In the genomic region with DNA sequence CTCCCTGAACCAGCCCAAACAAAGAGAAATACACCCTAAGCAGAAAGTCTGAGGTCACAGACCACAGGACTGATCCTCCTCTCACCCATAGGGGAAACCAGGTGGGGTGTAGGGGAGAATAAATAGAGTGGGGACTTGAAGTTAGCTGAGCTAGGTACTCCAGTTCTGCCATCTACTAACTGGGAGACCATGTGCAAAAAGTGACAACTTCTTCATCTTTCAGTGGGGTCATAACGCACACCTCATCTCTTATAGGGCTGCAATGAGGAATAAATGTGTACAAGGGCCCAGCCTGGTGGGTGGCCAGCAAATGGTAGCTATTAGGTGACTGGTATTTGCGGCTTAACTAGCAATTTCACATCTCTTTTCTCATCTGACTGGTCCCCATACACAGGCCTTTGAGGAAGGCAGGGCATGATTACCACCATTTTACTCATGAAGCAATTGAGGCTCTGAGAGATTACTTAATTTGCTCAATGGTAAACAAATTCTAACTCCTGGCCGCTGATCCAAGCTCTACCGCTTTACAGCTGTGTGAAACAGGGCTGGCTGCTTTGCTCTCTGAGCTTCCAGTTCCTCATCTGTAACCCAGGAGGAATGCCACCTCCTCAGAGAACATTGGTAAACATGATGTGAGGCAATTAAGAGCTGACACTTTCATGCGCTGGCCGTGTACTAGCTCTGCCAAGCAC, we compare ENCODE assay signal across 9 cellular contexts. TPM values are rescaled to one million over a fixed set of nuclear protein-coding genes. Genes with fewer than 3 reads are reported as not detected.
DNase-seq lines count a peak whose midpoint lies in the region; ATAC-seq and TF ChIP-seq lines count a peak whose summit lies in the region.
"Had no signal": no experiment of that assay in that cellular context is flagged by ENCODE, and none has a peak within 500 bp of the region (broad histone marks: within the 10 kb centered on the region; RNA-seq: fewer than 3 reads in every experiment).

No MANE protein-coding gene starts in this region.

- TF ChIP-seq CTCF in left lung (IDR thresholded peaks at IDR 0.05) = no peak

- H3K9me3 ChIP-seq in left lung (no peaks in the 10 kb centered on the region), aorta (ENCODE audit: control insufficient read depth, low read length) (no peaks in the 10 kb centered on the region)

- H3K27me3 ChIP-seq in left lung = no peaks in the 10 kb centered on the region
- H3K27me3 ChIP-seq in aorta (ENCODE audit: control insufficient read depth in 1 of 2, insufficient read depth in 2 of 2, low read length in 1 of 2) = no peaks in the 10 kb centered on the region

- 33 to 41% methylated on average over 6 of the region's 6 CpGs for WGBS in aorta, 2 donors

- intact Hi-C loops in left lung (cut with DNase I) = no loop called here
- intact Hi-C loops in aorta (cut with DNase I) = no loop called here

- H3K27ac Mint-ChIP-seq in activated naive CD4-positive, alpha-beta T cell treated with anti-CD3 and anti-CD28 coated beads, Interleukin-2, amount 50 U/mL, for 72 hours = peak overlapping the region; percentile 45 to 86

- H3K36me3 ChIP-seq in left lung (no peaks in the 10 kb centered on the region), aorta (ENCODE audit: control insufficient read depth in 1 of 2, insufficient read depth in 2 of 2, low read length in 1 of 2) (no peaks in the 10 kb centered on the region)

- H3K9me3 Mint-ChIP-seq in activated naive CD4-positive, alpha-beta T cell treated with anti-CD3 and anti-CD28 coated beads, Interleukin-2, amount 50 U/mL, for 72 hours = peaks cover 0 to 7% of the 10 kb centered on the region in 2 donors

- DNase-seq in GDM1 (lab: John Stamatoyannopoulos, UW) (peak; percentile 22), left lung (peak in 1 of 2 donors; percentile 69), aorta (peak in 1 of 2 donors; percentile 49), KG1 (lab: John Stamatoyannopoulos, UW) (no peak), NCI-H187 (lab: John Stamatoyannopoulos, UW) (no peak), NCI-H748 treated with DMSO at 0.1 percent for 48 hours (lab: John Stamatoyannopoulos, UW) (no peak)
- DNase-seq in activated naive CD4-positive, alpha-beta T cell treated with anti-CD3 and anti-CD28 coated beads, Interleukin-2, amount 50 U/mL, for 72 hours (ENCODE audit: low spot score in 2 of 2) = no peak

- H3K4me3 ChIP-seq in left lung (no peak overlapping the region), aorta (ENCODE audit: low read length in 2 of 2) (no peak overlapping the region)

- H3K27ac ChIP-seq in left lung = peak overlapping the region; percentile 80 to 84
- peak overlapping the region; percentile 6 to 71 for H3K27ac ChIP-seq in aorta (ENCODE audit: low read depth in 1 of 2, low read length in 2 of 2)

- peak; percentile 48 for ATAC-seq in HG02885 (IDR thresholded peaks at IDR 0.05; ENCODE audit: poor library complexity, unreplicated experiment)
- ATAC-seq in activated naive CD4-positive, alpha-beta T cell treated with anti-CD3 and anti-CD28 coated beads, Interleukin-2, amount 50 U/mL, for 72 hours = no peak
- ATAC-seq in left lung = peak; percentile 78
- peak; percentile 17 for ATAC-seq in aorta (ENCODE audit: low FRiP score)

- H3K36me3 Mint-ChIP-seq in activated naive CD4-positive, alpha-beta T cell treated with anti-CD3 and anti-CD28 coated beads, Interleukin-2, amount 50 U/mL, for 72 hours = peaks cover 0 to 19% of the 10 kb centered on the region in 2 donors

- H3K4me1 ChIP-seq in left lung (peaks cover 52 to 98% of the 10 kb centered on the region in 2 donors), aorta (ENCODE audit: control insufficient read depth in 1 of 2, insufficient read depth in 2 of 2, low read length in 2 of 2) (peaks cover 12 to 21% of the 10 kb centered on the region in 2 donors)

RNA-seq across cellular contexts. Expression of a gene that starts 16.6 kb away (rescaled TPM):
- 10 to 100 TPM; 27.2 to 36.9 TPM for total RNA-seq in activated naive CD4-positive, alpha-beta T cell treated with anti-CD3 and anti-CD28 coated beads, Interleukin-2, amount 50 U/mL, for 72 hours
- total RNA-seq in left lung (10 to 100 TPM; 21.7 to 25.4 TPM), aorta (10 to 100 TPM; 32.9 to 45.5 TPM)
- 10 to 100 TPM; 16.7 to 22.1 TPM for polyA plus RNA-seq in aorta

RNA-seq across cellular contexts. Expression of a gene that starts 20.8 kb away (rescaled TPM):
- total RNA-seq in activated naive CD4-positive, alpha-beta T cell treated with anti-CD3 and anti-CD28 coated beads, Interleukin-2, amount 50 U/mL, for 72 hours = 1 to 10 TPM; 6.3 to 7.5 TPM
- total RNA-seq in left lung (10 to 100 TPM; 12.4 to 12.8 TPM), aorta (10 to 100 TPM; 13.5 to 14.0 TPM)
- polyA plus RNA-seq in aorta = 10 to 100 TPM in 1 of 2 donors, 1 to 10 TPM in 1; 4.0 to 13.4 TPM

RNA-seq across cellular contexts. Expression of a gene that starts 43.5 kb away (rescaled TPM):
- 10 to 100 TPM; 16.1 to 40.4 TPM for total RNA-seq in activated naive CD4-positive, alpha-beta T cell treated with anti-CD3 and anti-CD28 coated beads, Interleukin-2, amount 50 U/mL, for 72 hours
- total RNA-seq in left lung = 1 to 10 TPM; 4.8 to 6.3 TPM
- total RNA-seq in aorta = 1 to 10 TPM; 1.4 to 3.9 TPM
- 1 to 10 TPM; 1.4 to 1.6 TPM for polyA plus RNA-seq in aorta
- total RNA-seq: HT1080 had no signal

RNA-seq across cellular contexts. Expression of a gene that starts 46.6 kb away (rescaled TPM):
- total RNA-seq in activated naive CD4-positive, alpha-beta T cell treated with anti-CD3 and anti-CD28 coated beads, Interleukin-2, amount 50 U/mL, for 72 hours = 100 to 1,000 TPM; 229 to 281 TPM
- total RNA-seq in left lung = 100 to 1,000 TPM; 133 to 146 TPM
- 100 to 1,000 TPM; 112 to 116 TPM for total RNA-seq in aorta
- 10 to 100 TPM; 13.6 to 23.8 TPM for polyA plus RNA-seq in aorta

RNA-seq across cellular contexts. Expression of a gene that starts 46.7 kb away (rescaled TPM):
- total RNA-seq in activated naive CD4-positive, alpha-beta T cell treated with anti-CD3 and anti-CD28 coated beads, Interleukin-2, amount 50 U/mL, for 72 hours = 1 to 10 TPM in 1 of 2 donors, not detected in 1; 2.9 TPM
- 1 to 10 TPM; 2.8 to 3.9 TPM for total RNA-seq in left lung
- total RNA-seq in aorta = 1 to 10 TPM in 1 of 2 donors, under 1 TPM in 1; 0.87 to 2.4 TPM
- 1 to 10 TPM; 1.0 to 3.6 TPM for polyA plus RNA-seq in aorta

Comparison
In these comparisons a context has a peak if more than half of its experiments do, and no peak if none do; other contexts are left out.
1. ATAC-seq: peak in HG02885 (single experiment), left lung (single experiment) and aorta (single experiment); none in activated naive CD4-positive, alpha-beta T cell treated with anti-CD3 and anti-CD28 coated beads, Interleukin-2, amount 50 U/mL, for 72 hours (0 of 2).